In genomic region chr9:98796364-98797101, GRCh38 we compare ENCODE assay signal across 8 cellular contexts.
A peak's percentile ranks its signal among the peaks of the same experiment; 100 is the strongest.
DNase-seq lines count a peak whose midpoint lies in the region; ATAC-seq and TF ChIP-seq lines count a peak whose summit lies in the region.

TSS of gene ANKS6 (minus strand) at chr9:98796555. CDS start at chr9:98796491, 64 bp downstream.

- no peaks in the 10 kb centered on the region for H3K27me3 ChIP-seq in neuron (ENCODE audit: insufficient read depth, low read length)

- H3K27ac ChIP-seq in RWPE1, result peak within 1 kb of the TSS; percentile 66

- H3K36me3 ChIP-seq in neuron (ENCODE audit: insufficient read depth, low read length), result no peaks in the 10 kb centered on the region

- peak within 1 kb of the TSS; percentile 75 for H3K4me3 ChIP-seq in neuron (ENCODE audit: low read length)

- peak within 1 kb of the TSS; percentile 94 for H2AFZ ChIP-seq in neuron (ENCODE audit: low read depth, low read length)

- TF ChIP-seq CTCF in RWPE1 (conservative IDR thresholded peaks at IDR 0.05; ENCODE audit: low read depth), result peak; percentile 96

- peaks cover 13% of the 10 kb centered on the region for H3K4me1 ChIP-seq in neuron (ENCODE audit: insufficient read depth, low read length)

- ATAC-seq in GM19463 (IDR thresholded peaks at IDR 0.05; ENCODE audit: unreplicated experiment), result peak; percentile 90

- peaks cover 2% of the 10 kb centered on the region for H3K9me3 ChIP-seq in neuron (ENCODE audit: low read length)

- DNase-seq in COLO829 (ENCODE audit: low spot score), result peak; percentile 76
- DNase-seq in HPDE6-E6E7 (ENCODE audit: extremely low spot score), result peak; percentile 80
- DNase-seq in RWPE1 (ENCODE audit: low spot score), result peak; percentile 93
- DNase-seq in activated gamma-delta T cell treated with Interleukin-2 at 50 U/mL for 16 hours, result peak; percentile 80
- peak; percentile 51 for DNase-seq in foreskin melanocyte
- peak; percentile 61 for DNase-seq in stromal cell of bone marrow (ENCODE audit: low read depth)

- POLR2A ChIA-PET in RWPE1 (lab: Yijun Ruan, JAX; ENCODE audit: low non-redundant PET), result no interaction called here

- CTCF ChIA-PET in RWPE1 (lab: Yijun Ruan, JAX), result interaction anchor here (0.5 to 1.5 kb wide), 7 partner anchors 10 to 481 kb away, joined by 3 to 7 read pairs (median 4); no protein-coding TSS in a partner anchor

Comparison
In these comparisons a context has a peak if more than half of its experiments do, and no peak if none do; other contexts are left out.
1. Peak in every context shown above with its lines: DNase-seq, ATAC-seq, H3K4me3 ChIP-seq and H3K27ac ChIP-seq.